Comparison of ENCODE assay signal across 19 cellular contexts in genomic region chr17:1506649-1507254, GRCh38.
"Had no signal": no experiment of that assay in that cellular context is flagged by ENCODE, and none has a peak within 500 bp of the region (broad histone marks: within the 10 kb centered on the region; RNA-seq: fewer than 3 reads in every experiment).

No MANE protein-coding gene starts in this region.

- H3K9me3 ChIP-seq: sigmoid colon, stomach, transverse colon had no signal

- H3K27me3 ChIP-seq: sigmoid colon, stomach, transverse colon had no signal

- DNase-seq: activated CD4-positive, alpha-beta T cell treated with anti-CD3 and anti-CD28 coated beads for 1 hour; activated CD8-positive, alpha-beta memory T cell treated with anti-CD3 and anti-CD28 coated beads, Interleukin-2, amount 10 ng/mL, durations not matched to agents 7 days and 5 days; activated CD8-positive, alpha-beta T cell treated with anti-CD3 and anti-CD28 coated beads, Interleukin-2, amount 10 ng/mL, durations not matched to agents 7 days and 5 days; activated effector memory CD4-positive, alpha-beta T cell treated with Interleukin-2 at 50 U/mL for 16 hours; activated naive CD4-positive, alpha-beta T cell treated with Interleukin-2 at 50 U/mL for 16 hours; activated T-cell treated with anti-CD3 and anti-CD28 coated beads, Interleukin-2, amount 50 U/mL, for 72 hours; anterior cingulate cortex; effector memory CD8-positive, alpha-beta T cell; kidney glomerular epithelial cell; naive B cell; occipital lobe; sigmoid colon; small intestine; stimulated activated CD4-positive, alpha-beta T cell treated with anti-CD3 and anti-CD28 coated beads, Interleukin-4, amount 100 ng/mL, for 24 hours; stimulated activated naive B cell treated with anti-CD40 and anti-IgM and Interleukin-4, amounts not matched to agents 10 μg/mL and 1 μg/mL and 100 μg/mL, for 72 hours; stomach; T-helper 2 cell; transverse colon had no signal

- H3K4me3 ChIP-seq: coronary artery, sigmoid colon, stomach, transverse colon had no signal

- H3K27ac ChIP-seq: coronary artery, sigmoid colon, stomach, transverse colon had no signal

- ATAC-seq: activated CD8-positive, alpha-beta memory T cell treated with anti-CD3 and anti-CD28 coated beads, Interleukin-2, amount 10 ng/mL, durations not matched to agents 7 days and 5 days; activated CD8-positive, alpha-beta T cell treated with anti-CD3 and anti-CD28 coated beads, Interleukin-2, amount 10 ng/mL, durations not matched to agents 7 days and 5 days; activated T-cell treated with anti-CD3 and anti-CD28 coated beads, Interleukin-2, amount 50 U/mL, for 72 hours; effector memory CD8-positive, alpha-beta T cell; stimulated activated naive B cell treated with anti-CD40 and anti-IgM and Interleukin-4, amounts not matched to agents 10 μg/mL and 1 μg/mL and 100 μg/mL, for 72 hours had no signal
